Comparison of ENCODE assay signal across 10 cellular contexts in genomic region chr9:131624636-131625241, GRCh38.
DNase-seq lines count a peak whose midpoint lies in the region; ATAC-seq and TF ChIP-seq lines count a peak whose summit lies in the region.
"Had no signal": no experiment of that assay in that cellular context is flagged by ENCODE, and none has a peak within 500 bp of the region (broad histone marks: within the 10 kb centered on the region; RNA-seq: fewer than 3 reads in every experiment).

No MANE protein-coding gene starts in this region.

- H3K9me3 ChIP-seq in GM23248 (ENCODE audit: low read depth) (no peaks in the 10 kb centered on the region), lung (ENCODE audit: control insufficient read depth in 2 of 2, insufficient read depth in 1 of 2, low read length in 1 of 2) (peaks cover 0 to 2% of the 10 kb centered on the region in 2 donors)

- 60 to 66% methylated on average over 11 of the region's 11 CpGs for WGBS in GM23248 (ENCODE audit: low coverage in 1 of 2, low lambda C conversion rate in 2 of 2, missing lambda C conversion rate in 2 of 2), 2 experiments
- WGBS in lung, 2 donors = 68 to 70% methylated on average over 11 of the region's 11 CpGs

- TF ChIP-seq CTCF in lung (IDR thresholded peaks at IDR 0.05; ENCODE audit: control extremely low read depth, extremely low read depth) = no peak

- in situ Hi-C loops in GM23248 (cut with MboI) (loop anchor here (25.0 kb wide), 1 partner anchor 638 kb away; no protein-coding TSS in a partner anchor), KBM-7 (cut with MboI; ENCODE audit: low pct_unique_long_range_greater_than_20kb, low sequenced_read_pairs) (no loop called here)

- H3K4me1 ChIP-seq in GM23248 (ENCODE audit: insufficient read depth) (peaks cover 7% of the 10 kb centered on the region; the same call in 1 of the 2 replicates), lung (ENCODE audit: control insufficient read depth in 2 of 2, insufficient read depth in 2 of 2, low read length in 2 of 2) (peaks cover 3 to 10% of the 10 kb centered on the region in 2 donors)

- intact Hi-C loops in left colon (cut with DNase I, micrococcal nuclease) = no loop called here

- H3K27me3 ChIP-seq in GM23248 (replicated peaks; ENCODE audit: insufficient read depth) (no peaks in the 10 kb centered on the region), lung (ENCODE audit: control insufficient read depth, insufficient read depth) (no peaks in the 10 kb centered on the region)

- DNase-seq in AG08395 (ENCODE audit: low spot score) = peak; percentile 55
- peak; percentile 38 for DNase-seq in GM23248
- no peak for DNase-seq in lung (ENCODE audit: low spot score)
- DNase-seq in left colon = no peak
- no peak for DNase-seq in NCI-H187 (lab: John Stamatoyannopoulos, UW)
- DNase-seq in KBM-7 = no peak
- DNase-seq: activated naive CD8-positive, alpha-beta T cell treated with anti-CD3 and anti-CD28 coated beads, Interleukin-2, amount 50 U/mL, for 24 hours; COR-L47 had no signal

- H4K20me1 ChIP-seq in GM23248 (ENCODE audit: insufficient read depth) = no peaks in the 10 kb centered on the region

- no peak for ATAC-seq in activated T-helper 17 cell treated with anti-CD3 and anti-CD28 coated beads, Interleukin-2, amount 50 U/mL, for 72 hours (replicated peaks)
- ATAC-seq in lung (ENCODE audit: insufficient read depth, low FRiP score) (no peak), left colon (no peak), HG03045 (IDR thresholded peaks at IDR 0.05; ENCODE audit: unreplicated experiment) (no peak)
- ATAC-seq: activated naive CD8-positive, alpha-beta T cell treated with anti-CD3 and anti-CD28 coated beads, Interleukin-2, amount 50 U/mL, for 24 hours had no signal

- no peak overlapping the region for H3K4me3 Mint-ChIP-seq in activated T-helper 17 cell treated with anti-CD3 and anti-CD28 coated beads, Interleukin-2, amount 50 U/mL, for 72 hours
- H3K4me3 Mint-ChIP-seq: activated naive CD8-positive, alpha-beta T cell treated with anti-CD3 and anti-CD28 coated beads, Interleukin-2, amount 50 U/mL, for 24 hours had no signal

- H3K4me3 ChIP-seq in GM23248 (no peak overlapping the region), lung (no peak overlapping the region)

- H3K27me3 Mint-ChIP-seq in activated T-helper 17 cell treated with anti-CD3 and anti-CD28 coated beads, Interleukin-2, amount 50 U/mL, for 72 hours = no peaks in the 10 kb centered on the region
- H3K27me3 Mint-ChIP-seq: activated naive CD8-positive, alpha-beta T cell treated with anti-CD3 and anti-CD28 coated beads, Interleukin-2, amount 50 U/mL, for 24 hours had no signal

- no peaks in the 10 kb centered on the region for H3K36me3 ChIP-seq in GM23248 (ENCODE audit: low read depth)
- H3K36me3 ChIP-seq in lung (ENCODE audit: control insufficient read depth in 2 of 2, insufficient read depth in 2 of 2, low read length in 2 of 2) = peaks cover 6 to 63% of the 10 kb centered on the region in 2 donors

- peaks cover 11% of the 10 kb centered on the region for H3K4me1 Mint-ChIP-seq in activated T-helper 17 cell treated with anti-CD3 and anti-CD28 coated beads, Interleukin-2, amount 50 U/mL, for 72 hours

- no peaks in the 10 kb centered on the region for H3K9me3 Mint-ChIP-seq in activated T-helper 17 cell treated with anti-CD3 and anti-CD28 coated beads, Interleukin-2, amount 50 U/mL, for 72 hours
- H3K9me3 Mint-ChIP-seq: activated naive CD8-positive, alpha-beta T cell treated with anti-CD3 and anti-CD28 coated beads, Interleukin-2, amount 50 U/mL, for 24 hours had no signal

- H3K79me2 ChIP-seq in GM23248 (ENCODE audit: insufficient read depth) = no peaks in the 10 kb centered on the region

- H3K27ac Mint-ChIP-seq in activated T-helper 17 cell treated with anti-CD3 and anti-CD28 coated beads, Interleukin-2, amount 50 U/mL, for 72 hours = peak overlapping the region; percentile 81
- H3K27ac Mint-ChIP-seq: activated naive CD8-positive, alpha-beta T cell treated with anti-CD3 and anti-CD28 coated beads, Interleukin-2, amount 50 U/mL, for 24 hours had no signal

- H3F3A ChIP-seq in GM23248 (ENCODE audit: insufficient read depth) = no peaks in the 10 kb centered on the region

- no peaks in the 10 kb centered on the region for H3K9me2 ChIP-seq in GM23248 (ENCODE audit: insufficient read depth)

- H3K36me3 Mint-ChIP-seq in activated T-helper 17 cell treated with anti-CD3 and anti-CD28 coated beads, Interleukin-2, amount 50 U/mL, for 72 hours (ENCODE audit: low read depth) = peaks cover 100% of the 10 kb centered on the region

- H2AFZ ChIP-seq in GM23248 = no peak overlapping the region

- no peak overlapping the region for H3K9ac ChIP-seq in GM23248

- H3K4me2 ChIP-seq in GM23248 (ENCODE audit: unreplicated experiment) = no peak overlapping the region

- H3K27ac ChIP-seq in GM23248 (no peak overlapping the region), lung (ENCODE audit: low read depth in 1 of 2, low read length in 1 of 2) (peak overlapping the region; percentile 49 to 52)

Comparison
In these comparisons a context has a peak if more than half of its experiments do, and no peak if none do; other contexts are left out.
1. DNase-seq: peak in AG08395 (single experiment) and GM23248 (single experiment); none in lung (single experiment), left colon (0 of 2), NCI-H187 (0 of 2) and KBM-7 (single experiment).